1 cellular context compared by ENCODE assay signal in the genomic region with DNA sequence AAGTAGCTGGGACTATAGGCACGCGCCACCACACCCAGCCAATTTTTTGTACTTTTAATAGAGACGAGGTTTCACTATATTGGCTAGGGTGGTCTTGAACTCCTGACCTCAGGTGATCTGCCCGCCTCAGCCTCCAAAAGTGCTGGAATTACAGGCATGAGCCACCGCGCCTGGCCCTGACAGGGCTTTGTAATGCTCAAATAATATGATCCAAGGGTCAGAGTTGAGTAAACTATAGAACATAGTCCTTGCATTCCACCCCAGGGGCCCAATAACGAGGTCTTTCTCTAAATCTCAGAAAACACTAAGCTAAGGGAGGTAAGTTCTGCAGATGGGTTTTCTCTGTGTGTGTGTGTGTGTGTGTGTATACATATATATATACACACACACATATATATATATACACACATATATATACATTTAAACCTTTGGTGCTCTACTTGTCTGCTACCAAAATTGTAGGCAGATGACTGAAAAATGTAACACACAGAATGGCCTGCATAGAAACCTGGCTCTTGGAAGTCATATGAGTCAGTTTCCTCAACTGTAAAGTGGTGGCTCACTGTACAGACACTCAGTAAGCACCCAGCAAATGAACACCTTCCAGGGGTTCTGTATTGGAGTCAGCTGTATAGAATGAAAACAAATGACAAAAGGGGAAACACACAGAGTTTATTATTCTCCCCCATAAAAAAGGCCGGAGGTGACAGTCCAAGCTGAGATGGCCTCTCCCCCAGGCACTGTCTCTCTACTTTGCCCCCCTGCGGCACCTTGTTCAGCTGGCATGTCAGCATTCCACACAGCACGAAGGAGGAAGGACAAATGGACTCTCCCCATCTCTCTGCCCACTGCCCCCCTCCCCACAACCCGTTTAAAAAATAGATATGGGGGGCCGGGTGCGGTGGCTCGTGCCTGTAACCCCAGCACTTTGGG.
TF ChIP-seq lines count a peak whose summit lies in the region.

No MANE protein-coding gene starts in this region.

TF ChIP-seq in HepG2, 621 proteins besides CTCF, POLR2A, EP300 and RAD21 (continued from another document and continues in another):
- TF ChIP-seq, protein P1, sequence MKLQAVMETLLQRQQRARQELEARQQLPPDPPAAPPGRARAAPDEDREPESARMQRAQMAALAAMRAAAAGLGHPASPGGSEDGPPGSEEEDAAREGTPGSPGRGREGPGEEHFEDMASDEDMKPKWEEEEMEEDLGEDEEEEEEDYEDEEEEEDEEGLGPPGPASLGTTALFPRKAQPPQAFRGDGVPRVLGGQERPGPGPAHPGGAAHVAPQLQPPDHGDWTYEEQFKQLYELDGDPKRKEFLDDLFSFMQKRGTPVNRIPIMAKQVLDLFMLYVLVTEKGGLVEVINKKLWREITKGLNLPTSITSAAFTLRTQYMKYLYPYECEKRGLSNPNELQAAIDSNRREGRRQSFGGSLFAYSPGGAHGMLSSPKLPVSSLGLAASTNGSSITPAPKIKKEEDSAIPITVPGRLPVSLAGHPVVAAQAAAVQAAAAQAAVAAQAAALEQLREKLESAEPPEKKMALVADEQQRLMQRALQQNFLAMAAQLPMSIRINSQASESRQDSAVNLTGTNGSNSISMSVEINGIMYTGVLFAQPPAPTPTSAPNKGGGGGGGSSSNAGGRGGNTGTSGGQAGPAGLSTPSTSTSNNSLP (IDR thresholded peaks at IDR 0.05; ENCODE audit: low read depth, low read length) = peak; percentile 64; the same call in 1 of the 2 replicates
- TF ChIP-seq, protein P2, sequence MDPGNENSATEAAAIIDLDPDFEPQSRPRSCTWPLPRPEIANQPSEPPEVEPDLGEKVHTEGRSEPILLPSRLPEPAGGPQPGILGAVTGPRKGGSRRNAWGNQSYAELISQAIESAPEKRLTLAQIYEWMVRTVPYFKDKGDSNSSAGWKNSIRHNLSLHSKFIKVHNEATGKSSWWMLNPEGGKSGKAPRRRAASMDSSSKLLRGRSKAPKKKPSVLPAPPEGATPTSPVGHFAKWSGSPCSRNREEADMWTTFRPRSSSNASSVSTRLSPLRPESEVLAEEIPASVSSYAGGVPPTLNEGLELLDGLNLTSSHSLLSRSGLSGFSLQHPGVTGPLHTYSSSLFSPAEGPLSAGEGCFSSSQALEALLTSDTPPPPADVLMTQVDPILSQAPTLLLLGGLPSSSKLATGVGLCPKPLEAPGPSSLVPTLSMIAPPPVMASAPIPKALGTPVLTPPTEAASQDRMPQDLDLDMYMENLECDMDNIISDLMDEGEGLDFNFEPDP (CRISPR knock-in tag; conservative IDR thresholded peaks at IDR 0.05) = no peak
- TF ChIP-seq RARG (CRISPR knock-in tag; IDR thresholded peaks at IDR 0.05; ENCODE audit: low read depth) (no peak), ZNF549 (CRISPR knock-in tag; IDR thresholded peaks at IDR 0.05) (no peak), REPIN1 (CRISPR knock-in tag; IDR thresholded peaks at IDR 0.05; ENCODE audit: borderline replicate concordance, low read depth) (0 out of 2 replicates have a peak, but pooled peaks have one; percentile 36), ZNF792 (CRISPR knock-in tag; IDR thresholded peaks at IDR 0.05) (no peak), ZNF547 (CRISPR knock-in tag; IDR thresholded peaks at IDR 0.05) (no peak), SNAPC2 (CRISPR knock-in tag; IDR thresholded peaks at IDR 0.05) (no peak), MATR3 (CRISPR knock-in tag; IDR thresholded peaks at IDR 0.05) (no peak), ZNF3 (CRISPR knock-in tag; IDR thresholded peaks at IDR 0.05) (no peak), MYC (CRISPR knock-in tag; IDR thresholded peaks at IDR 0.05; ENCODE audit: borderline replicate concordance) (no peak; the same call in 1 of the 2 replicates), ZNF121 (CRISPR knock-in tag; IDR thresholded peaks at IDR 0.05) (0 out of 2 replicates have a peak, but pooled peaks have one; percentile 33), HOXA7 (CRISPR knock-in tag; IDR thresholded peaks at IDR 0.05) (no peak), TEAD3 (CRISPR knock-in tag; optimal IDR thresholded peaks at IDR 0.05; ENCODE audit: borderline replicate concordance) (peak; percentile 97), NFKB2 (CRISPR knock-in tag; IDR thresholded peaks at IDR 0.05; ENCODE audit: borderline replicate concordance) (no peak), ZNF34 (CRISPR knock-in tag; IDR thresholded peaks at IDR 0.05; ENCODE audit: borderline replicate concordance) (no peak), ZFX (CRISPR knock-in tag; IDR thresholded peaks at IDR 0.05; ENCODE audit: low read depth) (peak; percentile 34; the same call in 1 of the 2 replicates), RFX1 (IDR thresholded peaks at IDR 0.05) (no peak), IKZF4 (CRISPR knock-in tag; IDR thresholded peaks at IDR 0.05; ENCODE audit: borderline replicate concordance, low read depth, not compliant biosample characterization) (no peak), ZNF598 (CRISPR knock-in tag; IDR thresholded peaks at IDR 0.05; ENCODE audit: borderline replicate concordance) (no peak), ZNF678 (CRISPR knock-in tag; IDR thresholded peaks at IDR 0.05) (no peak), ZNF501 (CRISPR knock-in tag; IDR thresholded peaks at IDR 0.05) (no peak), MTF2 (CRISPR knock-in tag; IDR thresholded peaks at IDR 0.05; ENCODE audit: borderline replicate concordance) (no peak), ZC3H13 (CRISPR knock-in tag; IDR thresholded peaks at IDR 0.05) (no peak), MAFK (conservative IDR thresholded peaks at IDR 0.05 in 1 of 2, IDR thresholded peaks at IDR 0.05 in 1 of 2; ENCODE audit: low read length in 2 of 2) (no peak), JUN (CRISPR knock-in tag; IDR thresholded peaks at IDR 0.05) (no peak), MEIS2 (CRISPR knock-in tag; IDR thresholded peaks at IDR 0.05) (no peak), ZNF564 (CRISPR knock-in tag; IDR thresholded peaks at IDR 0.05) (no peak)
- TF ChIP-seq, protein P3, sequence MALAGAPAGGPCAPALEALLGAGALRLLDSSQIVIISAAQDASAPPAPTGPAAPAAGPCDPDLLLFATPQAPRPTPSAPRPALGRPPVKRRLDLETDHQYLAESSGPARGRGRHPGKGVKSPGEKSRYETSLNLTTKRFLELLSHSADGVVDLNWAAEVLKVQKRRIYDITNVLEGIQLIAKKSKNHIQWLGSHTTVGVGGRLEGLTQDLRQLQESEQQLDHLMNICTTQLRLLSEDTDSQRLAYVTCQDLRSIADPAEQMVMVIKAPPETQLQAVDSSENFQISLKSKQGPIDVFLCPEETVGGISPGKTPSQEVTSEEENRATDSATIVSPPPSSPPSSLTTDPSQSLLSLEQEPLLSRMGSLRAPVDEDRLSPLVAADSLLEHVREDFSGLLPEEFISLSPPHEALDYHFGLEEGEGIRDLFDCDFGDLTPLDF (CRISPR knock-in tag; IDR thresholded peaks at IDR 0.05) = no peak
- TF ChIP-seq, protein P4, sequence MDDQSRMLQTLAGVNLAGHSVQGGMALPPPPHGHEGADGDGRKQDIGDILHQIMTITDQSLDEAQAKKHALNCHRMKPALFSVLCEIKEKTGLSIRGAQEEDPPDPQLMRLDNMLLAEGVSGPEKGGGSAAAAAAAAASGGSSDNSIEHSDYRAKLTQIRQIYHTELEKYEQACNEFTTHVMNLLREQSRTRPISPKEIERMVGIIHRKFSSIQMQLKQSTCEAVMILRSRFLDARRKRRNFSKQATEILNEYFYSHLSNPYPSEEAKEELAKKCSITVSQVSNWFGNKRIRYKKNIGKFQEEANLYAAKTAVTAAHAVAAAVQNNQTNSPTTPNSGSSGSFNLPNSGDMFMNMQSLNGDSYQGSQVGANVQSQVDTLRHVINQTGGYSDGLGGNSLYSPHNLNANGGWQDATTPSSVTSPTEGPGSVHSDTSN (CRISPR knock-in tag; IDR thresholded peaks at IDR 0.05; ENCODE audit: borderline replicate concordance) = no peak
- TF ChIP-seq, protein P5, sequence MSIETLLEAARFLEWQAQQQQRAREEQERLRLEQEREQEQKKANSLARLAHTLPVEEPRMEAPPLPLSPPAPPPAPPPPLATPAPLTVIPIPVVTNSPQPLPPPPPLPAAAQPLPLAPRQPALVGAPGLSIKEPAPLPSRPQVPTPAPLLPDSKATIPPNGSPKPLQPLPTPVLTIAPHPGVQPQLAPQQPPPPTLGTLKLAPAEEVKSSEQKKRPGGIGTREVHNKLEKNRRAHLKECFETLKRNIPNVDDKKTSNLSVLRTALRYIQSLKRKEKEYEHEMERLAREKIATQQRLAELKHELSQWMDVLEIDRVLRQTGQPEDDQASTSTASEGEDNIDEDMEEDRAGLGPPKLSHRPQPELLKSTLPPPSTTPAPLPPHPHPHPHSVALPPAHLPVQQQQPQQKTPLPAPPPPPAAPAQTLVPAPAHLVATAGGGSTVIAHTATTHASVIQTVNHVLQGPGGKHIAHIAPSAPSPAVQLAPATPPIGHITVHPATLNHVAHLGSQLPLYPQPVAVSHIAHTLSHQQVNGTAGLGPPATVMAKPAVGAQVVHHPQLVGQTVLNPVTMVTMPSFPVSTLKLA (IDR thresholded peaks at IDR 0.05) = no peak
- TF ChIP-seq, protein P6, sequence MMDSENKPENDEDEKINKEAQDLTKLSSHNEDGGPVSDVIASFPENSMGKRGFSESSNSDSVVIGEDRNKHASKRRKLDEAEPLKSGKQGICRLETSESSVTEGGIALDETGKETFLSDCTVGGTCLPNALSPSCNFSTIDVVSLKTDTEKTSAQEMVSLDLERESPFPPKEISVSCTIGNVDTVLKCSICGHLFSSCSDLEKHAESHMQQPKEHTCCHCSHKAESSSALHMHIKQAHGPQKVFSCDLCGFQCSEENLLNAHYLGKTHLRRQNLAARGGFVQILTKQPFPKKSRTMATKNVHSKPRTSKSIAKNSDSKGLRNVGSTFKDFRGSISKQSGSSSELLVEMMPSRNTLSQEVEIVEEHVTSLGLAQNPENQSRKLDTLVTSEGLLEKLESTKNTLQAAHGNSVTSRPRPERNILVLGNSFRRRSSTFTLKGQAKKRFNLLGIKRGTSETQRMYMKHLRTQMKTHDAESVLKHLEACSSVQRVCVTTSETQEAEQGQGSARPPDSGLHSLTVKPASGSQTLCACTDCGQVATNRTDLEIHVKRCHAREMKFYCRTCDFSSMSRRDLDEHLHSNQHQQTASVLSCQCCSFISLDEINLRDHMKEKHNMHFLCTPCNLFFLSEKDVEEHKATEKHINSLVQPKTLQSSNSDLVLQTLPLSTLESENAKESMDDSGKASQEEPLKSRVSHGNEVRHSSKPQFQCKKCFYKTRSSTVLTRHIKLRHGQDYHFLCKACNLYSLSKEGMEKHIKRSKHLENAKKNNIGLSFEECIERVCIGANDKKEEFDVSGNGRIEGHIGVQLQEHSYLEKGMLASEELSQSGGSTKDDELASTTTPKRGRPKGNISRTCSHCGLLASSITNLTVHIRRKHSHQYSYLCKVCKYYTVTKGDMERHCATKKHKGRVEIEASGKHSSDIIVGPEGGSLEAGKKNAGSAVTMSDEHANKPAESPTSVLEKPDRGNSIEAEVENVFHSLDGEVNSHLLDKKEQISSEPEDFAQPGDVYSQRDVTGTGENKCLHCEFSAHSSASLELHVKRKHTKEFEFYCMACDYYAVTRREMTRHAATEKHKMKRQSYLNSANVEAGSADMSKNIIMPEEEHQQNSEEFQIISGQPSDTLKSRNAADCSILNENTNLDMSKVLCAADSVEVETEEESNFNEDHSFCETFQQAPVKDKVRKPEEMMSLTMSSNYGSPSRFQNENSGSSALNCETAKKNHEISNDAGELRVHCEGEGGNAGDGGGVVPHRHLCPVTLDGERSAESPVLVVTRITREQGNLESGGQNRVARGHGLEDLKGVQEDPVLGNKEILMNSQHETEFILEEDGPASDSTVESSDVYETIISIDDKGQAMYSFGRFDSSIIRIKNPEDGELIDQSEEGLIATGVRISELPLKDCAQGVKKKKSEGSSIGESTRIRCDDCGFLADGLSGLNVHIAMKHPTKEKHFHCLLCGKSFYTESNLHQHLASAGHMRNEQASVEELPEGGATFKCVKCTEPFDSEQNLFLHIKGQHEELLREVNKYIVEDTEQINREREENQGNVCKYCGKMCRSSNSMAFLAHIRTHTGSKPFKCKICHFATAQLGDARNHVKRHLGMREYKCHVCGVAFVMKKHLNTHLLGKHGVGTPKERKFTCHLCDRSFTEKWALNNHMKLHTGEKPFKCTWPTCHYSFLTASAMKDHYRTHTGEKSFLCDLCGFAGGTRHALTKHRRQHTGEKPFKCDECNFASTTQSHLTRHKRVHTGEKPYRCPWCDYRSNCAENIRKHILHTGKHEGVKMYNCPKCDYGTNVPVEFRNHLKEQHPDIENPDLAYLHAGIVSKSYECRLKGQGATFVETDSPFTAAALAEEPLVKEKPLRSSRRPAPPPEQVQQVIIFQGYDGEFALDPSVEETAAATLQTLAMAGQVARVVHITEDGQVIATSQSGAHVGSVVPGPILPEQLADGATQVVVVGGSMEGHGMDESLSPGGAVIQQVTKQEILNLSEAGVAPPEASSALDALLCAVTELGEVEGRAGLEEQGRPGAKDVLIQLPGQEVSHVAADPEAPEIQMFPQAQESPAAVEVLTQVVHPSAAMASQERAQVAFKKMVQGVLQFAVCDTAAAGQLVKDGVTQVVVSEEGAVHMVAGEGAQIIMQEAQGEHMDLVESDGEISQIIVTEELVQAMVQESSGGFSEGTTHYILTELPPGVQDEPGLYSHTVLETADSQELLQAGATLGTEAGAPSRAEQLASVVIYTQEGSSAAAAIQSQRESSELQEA (CRISPR knock-in tag; IDR thresholded peaks at IDR 0.05; ENCODE audit: not compliant biosample characterization) = no peak
- TF ChIP-seq, protein P7, sequence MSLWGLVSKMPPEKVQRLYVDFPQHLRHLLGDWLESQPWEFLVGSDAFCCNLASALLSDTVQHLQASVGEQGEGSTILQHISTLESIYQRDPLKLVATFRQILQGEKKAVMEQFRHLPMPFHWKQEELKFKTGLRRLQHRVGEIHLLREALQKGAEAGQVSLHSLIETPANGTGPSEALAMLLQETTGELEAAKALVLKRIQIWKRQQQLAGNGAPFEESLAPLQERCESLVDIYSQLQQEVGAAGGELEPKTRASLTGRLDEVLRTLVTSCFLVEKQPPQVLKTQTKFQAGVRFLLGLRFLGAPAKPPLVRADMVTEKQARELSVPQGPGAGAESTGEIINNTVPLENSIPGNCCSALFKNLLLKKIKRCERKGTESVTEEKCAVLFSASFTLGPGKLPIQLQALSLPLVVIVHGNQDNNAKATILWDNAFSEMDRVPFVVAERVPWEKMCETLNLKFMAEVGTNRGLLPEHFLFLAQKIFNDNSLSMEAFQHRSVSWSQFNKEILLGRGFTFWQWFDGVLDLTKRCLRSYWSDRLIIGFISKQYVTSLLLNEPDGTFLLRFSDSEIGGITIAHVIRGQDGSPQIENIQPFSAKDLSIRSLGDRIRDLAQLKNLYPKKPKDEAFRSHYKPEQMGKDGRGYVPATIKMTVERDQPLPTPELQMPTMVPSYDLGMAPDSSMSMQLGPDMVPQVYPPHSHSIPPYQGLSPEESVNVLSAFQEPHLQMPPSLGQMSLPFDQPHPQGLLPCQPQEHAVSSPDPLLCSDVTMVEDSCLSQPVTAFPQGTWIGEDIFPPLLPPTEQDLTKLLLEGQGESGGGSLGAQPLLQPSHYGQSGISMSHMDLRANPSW (CRISPR knock-in tag; IDR thresholded peaks at IDR 0.05; ENCODE audit: borderline replicate concordance) = peak; percentile 29; the same call in 1 of the 2 replicates
- TF ChIP-seq, protein P8, sequence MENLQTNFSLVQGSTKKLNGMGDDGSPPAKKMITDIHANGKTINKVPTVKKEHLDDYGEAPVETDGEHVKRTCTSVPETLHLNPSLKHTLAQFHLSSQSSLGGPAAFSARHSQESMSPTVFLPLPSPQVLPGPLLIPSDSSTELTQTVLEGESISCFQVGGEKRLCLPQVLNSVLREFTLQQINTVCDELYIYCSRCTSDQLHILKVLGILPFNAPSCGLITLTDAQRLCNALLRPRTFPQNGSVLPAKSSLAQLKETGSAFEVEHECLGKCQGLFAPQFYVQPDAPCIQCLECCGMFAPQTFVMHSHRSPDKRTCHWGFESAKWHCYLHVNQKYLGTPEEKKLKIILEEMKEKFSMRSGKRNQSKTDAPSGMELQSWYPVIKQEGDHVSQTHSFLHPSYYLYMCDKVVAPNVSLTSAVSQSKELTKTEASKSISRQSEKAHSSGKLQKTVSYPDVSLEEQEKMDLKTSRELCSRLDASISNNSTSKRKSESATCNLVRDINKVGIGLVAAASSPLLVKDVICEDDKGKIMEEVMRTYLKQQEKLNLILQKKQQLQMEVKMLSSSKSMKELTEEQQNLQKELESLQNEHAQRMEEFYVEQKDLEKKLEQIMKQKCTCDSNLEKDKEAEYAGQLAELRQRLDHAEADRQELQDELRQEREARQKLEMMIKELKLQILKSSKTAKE (CRISPR knock-in tag; IDR thresholded peaks at IDR 0.05; ENCODE audit: borderline replicate concordance) = 0 out of 2 replicates have a peak, but pooled peaks have one; percentile 23
